ENCODE assay signal across 13 cellular contexts in genomic region chr22:19799322-19800190, GRCh38. TPM values are rescaled to one million over a fixed set of nuclear protein-coding genes. Genes with fewer than 3 reads are reported as not detected.
DNase-seq lines count a peak whose midpoint lies in the region; ATAC-seq and TF ChIP-seq lines count a peak whose summit lies in the region.
"Had no signal": no experiment of that assay in that cellular context is flagged by ENCODE, and none has a peak within 500 bp of the region (broad histone marks: within the 10 kb centered on the region; RNA-seq: fewer than 3 reads in every experiment).

No MANE protein-coding gene starts in this region.

- no peaks in the 10 kb centered on the region for H3K27me3 ChIP-seq in cardiac muscle cell

- no peaks in the 10 kb centered on the region for H3K4me1 Mint-ChIP-seq in WTC11

- H3K27ac Mint-ChIP-seq in WTC11: peak overlapping the region; percentile 41; the same call in 1 of the 2 replicates

- no peaks in the 10 kb centered on the region for H3K9me3 Mint-ChIP-seq in WTC11

- DNase-seq in GOT3 (lab: John Stamatoyannopoulos, UW) (peak; percentile 66), WTC11 (ENCODE audit: low spot score) (no peak), cardiac muscle cell (ENCODE audit: low read depth in 1 of 2, low spot score in 1 of 2) (peak in 1 of 2 donors; percentile 86), stromal cell of bone marrow (ENCODE audit: low read depth) (peak; percentile 81), inferior parietal cortex (ENCODE audit: extremely low spot score) (no peak), left colon (no peak)
- DNase-seq: activated CD4-positive, alpha-beta T cell treated with anti-CD3 and anti-CD28 coated beads, Interleukin-2, amount 50 U/mL, for 1 hour; activated naive CD4-positive, alpha-beta T cell treated with anti-CD3 and anti-CD28 coated beads, Interleukin-2, amount 50 U/mL, for 16 hours; NCI-H1930; stimulated activated CD4-positive, alpha-beta T cell treated with anti-CD3 and anti-CD28 coated beads, Interleukin-15, amount 100 ng/mL, for 24 hours; stimulated activated naive CD4-positive, alpha-beta T cell treated with Interleukin-2 at 50 U/mL for 16 hours had no signal

- H3K9me3 ChIP-seq in cardiac muscle cell (ENCODE audit: low read depth): no peaks in the 10 kb centered on the region

- ATAC-seq in WTC11 (no peak), left colon (no peak)
- no peak for ATAC-seq in activated CD4-positive, CD25-positive, alpha-beta regulatory T cell treated with anti-CD3 and anti-CD28 coated beads, Interleukin-2, amount 50 U/mL, for 24 hours

- H3K4me3 Mint-ChIP-seq in WTC11: no peak overlapping the region

- CTCF ChIA-PET in WTC11 (lab: Charles Lee): interaction anchor here (1.0 to 3.4 kb wide), 6 partner anchors 9 to 110 kb away, joined by 3 to 27 read pairs (median 9); no protein-coding TSS in a partner anchor

- no peak overlapping the region for H3K27ac ChIP-seq in cardiac muscle cell
- H3K27ac ChIP-seq: HL-60 had no signal

- no peaks in the 10 kb centered on the region for H3K27me3 Mint-ChIP-seq in WTC11 (ENCODE audit: low read depth)

- H3K36me3 ChIP-seq in cardiac muscle cell: no peaks in the 10 kb centered on the region

- H3K36me3 Mint-ChIP-seq in WTC11: no peaks in the 10 kb centered on the region

- POLR2A ChIA-PET in WTC11 (lab: Charles Lee): no interaction called here

- no peak overlapping the region for H3K4me3 ChIP-seq in cardiac muscle cell

- intact Hi-C loops in left colon (cut with DNase I, micrococcal nuclease): no loop called here

- TF ChIP-seq CTCF in WTC11 (IDR thresholded peaks at IDR 0.05) (no peak), cardiac muscle cell (IDR thresholded peaks at IDR 0.05; ENCODE audit: low read depth, low read length) (peak; percentile 30)

- no peaks in the 10 kb centered on the region for H3K4me1 ChIP-seq in cardiac muscle cell (ENCODE audit: low read depth)

TF ChIP-seq in WTC11, 78 proteins besides CTCF, POLR2A, EP300 and RAD21:
- TF ChIP-seq FOXP4 (CRISPR knock-in tag; IDR thresholded peaks at IDR 0.05): no peak
- no peak for TF ChIP-seq IRF1 (CRISPR knock-in tag; IDR thresholded peaks at IDR 0.05)
- TF ChIP-seq SOX15 (CRISPR knock-in tag; IDR thresholded peaks at IDR 0.05): no peak
- TF ChIP-seq ZNF138 (CRISPR knock-in tag; conservative IDR thresholded peaks at IDR 0.05): no peak
- no peak for TF ChIP-seq MYBL2 (CRISPR knock-in tag; IDR thresholded peaks at IDR 0.05)
- no peak for TF ChIP-seq TP53 (CRISPR knock-in tag; IDR thresholded peaks at IDR 0.05)
- no peak for TF ChIP-seq CDX4 (CRISPR knock-in tag; IDR thresholded peaks at IDR 0.05; ENCODE audit: borderline replicate concordance)
- no peak for TF ChIP-seq AFF4 (CRISPR knock-in tag; IDR thresholded peaks at IDR 0.05; ENCODE audit: borderline replicate concordance)
- no peak for TF ChIP-seq SMAD3 (CRISPR knock-in tag; IDR thresholded peaks at IDR 0.05; ENCODE audit: borderline replicate concordance)
- no peak for TF ChIP-seq ZNF671 (CRISPR knock-in tag; IDR thresholded peaks at IDR 0.05)
- TF ChIP-seq ZNF281 (CRISPR knock-in tag; IDR thresholded peaks at IDR 0.05): no peak
TF ChIP-seq in WTC11: peak in this region for 0.

RNA-seq across cellular contexts. Expression of gene TBX1, which starts 39.0 kb away (rescaled TPM):
- total RNA-seq in WTC11 (2021) (7.9 to 12.8 TPM (median 9.3 TPM) in 3 replicates), cardiac muscle cell (0.12 and 0.35 TPM in 2 replicates), left colon (1 to 10 TPM; 1.6 to 1.9 TPM)
- 0.71 and 0.84 TPM in 2 replicates for polyA plus RNA-seq in cardiac muscle cell

RNA-seq across cellular contexts. Expression of gene GNB1L, which starts 55.1 kb away (rescaled TPM):
- total RNA-seq in WTC11 (2021): 18.0 to 21.7 TPM (median 19.4 TPM) in 3 replicates
- 5.3 and 5.5 TPM in 2 replicates for total RNA-seq in cardiac muscle cell
- 3.5 and 9.7 TPM in 2 replicates for polyA plus RNA-seq in cardiac muscle cell
- 1 to 10 TPM; 3.3 to 4.6 TPM for total RNA-seq in left colon

RNA-seq across cellular contexts. Expression of gene RTL10, which starts 55.1 kb away (rescaled TPM):
- 19.2 to 21.5 TPM (median 20.6 TPM) in 3 replicates for total RNA-seq in WTC11 (2021)
- 19.2 and 20.9 TPM in 2 replicates for total RNA-seq in cardiac muscle cell
- 11.9 and 15.7 TPM in 2 replicates for polyA plus RNA-seq in cardiac muscle cell
- total RNA-seq in left colon: 1 to 10 TPM; 8.2 to 9.0 TPM

Comparison
In these comparisons a context has a peak if more than half of its experiments do, and no peak if none do; other contexts are left out.
1. DNase-seq: peak in GOT3 (single experiment) and stromal cell of bone marrow (single experiment); none in WTC11 (single experiment), inferior parietal cortex (single experiment) and left colon (0 of 2).